In the genomic region with DNA sequence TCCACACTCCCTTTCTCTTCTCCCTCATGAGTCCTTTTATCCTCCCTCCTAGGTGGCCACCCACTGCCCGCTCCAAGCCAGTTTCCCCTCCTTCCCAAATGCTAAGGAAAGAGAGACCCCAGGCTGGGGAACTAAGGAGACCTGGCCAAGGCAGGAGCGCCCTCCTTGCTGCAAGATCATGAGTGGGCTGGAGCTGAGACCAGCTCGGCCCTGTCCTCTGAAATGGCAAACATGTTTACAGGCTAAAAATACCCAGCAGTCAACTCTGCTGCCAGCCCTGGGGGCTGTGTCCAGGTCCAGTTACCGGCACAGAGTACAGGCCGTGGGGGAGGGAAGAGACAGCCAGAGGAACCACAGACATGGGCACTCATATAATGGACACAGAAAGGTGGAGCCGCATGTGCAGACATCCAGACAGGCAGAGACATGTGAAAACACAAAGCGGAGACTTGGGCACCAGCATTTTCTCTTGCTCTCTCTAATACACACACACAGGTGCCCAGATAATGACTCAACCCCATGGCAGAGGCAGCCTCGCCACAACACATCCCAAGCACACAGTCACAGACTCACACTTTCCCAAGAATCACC, we compare ENCODE assay signal across 8 cellular contexts. TPM values are rescaled to one million over a fixed set of nuclear protein-coding genes. Genes with fewer than 3 reads are reported as not detected.
DNase-seq lines count a peak whose midpoint lies in the region; ATAC-seq, FAIRE-seq and TF ChIP-seq lines count a peak whose summit lies in the region.

No MANE protein-coding gene starts in this region.

- H3K4me1 Mint-ChIP-seq in activated naive CD4-positive, alpha-beta T cell treated with anti-CD3 and anti-CD28 coated beads, Interleukin-2, amount 50 U/mL, for 24 hours = peaks cover 73% of the 10 kb centered on the region
- H3K4me1 Mint-ChIP-seq in memory B cell = peaks cover 55% of the 10 kb centered on the region

- H3K9me3 Mint-ChIP-seq in activated naive CD4-positive, alpha-beta T cell treated with anti-CD3 and anti-CD28 coated beads, Interleukin-2, amount 50 U/mL, for 24 hours = no peaks in the 10 kb centered on the region
- H3K9me3 Mint-ChIP-seq in memory B cell = no peaks in the 10 kb centered on the region

- TF ChIP-seq POLR2A in vagina (IDR thresholded peaks at IDR 0.05) = no peak
- TF ChIP-seq POLR2A in GM12892 (IDR thresholded peaks at IDR 0.05; ENCODE audit: low read depth, low read length) = no peak

- no peaks in the 10 kb centered on the region for H3K9me3 ChIP-seq in vagina

- H3K4me3 Mint-ChIP-seq in activated naive CD4-positive, alpha-beta T cell treated with anti-CD3 and anti-CD28 coated beads, Interleukin-2, amount 50 U/mL, for 24 hours = peak overlapping the region; percentile 59
- peak overlapping the region; percentile 86 for H3K4me3 Mint-ChIP-seq in memory B cell

- peak overlapping the region; percentile 100 for H3K27ac ChIP-seq in vagina

- peak overlapping the region; percentile 99 to 100 for H3K4me3 ChIP-seq in vagina

- no peaks in the 10 kb centered on the region for H3K36me3 ChIP-seq in vagina

- peak overlapping the region; percentile 82 for H3K27ac Mint-ChIP-seq in activated naive CD4-positive, alpha-beta T cell treated with anti-CD3 and anti-CD28 coated beads, Interleukin-2, amount 50 U/mL, for 24 hours
- peak overlapping the region; percentile 99 for H3K27ac Mint-ChIP-seq in memory B cell

- no peak for ATAC-seq in memory B cell (ENCODE audit: low read depth)
- ATAC-seq in HG02884 (IDR thresholded peaks at IDR 0.05; ENCODE audit: unreplicated experiment) = no peak

- H3K27me3 Mint-ChIP-seq in activated naive CD4-positive, alpha-beta T cell treated with anti-CD3 and anti-CD28 coated beads, Interleukin-2, amount 50 U/mL, for 24 hours = no peaks in the 10 kb centered on the region
- no peaks in the 10 kb centered on the region for H3K27me3 Mint-ChIP-seq in memory B cell

- no peak for FAIRE-seq in GM12892 (lab: Jason Lieb, UNC)

- H3K27me3 ChIP-seq in vagina = no peaks in the 10 kb centered on the region

- intact Hi-C loops in vagina (cut with DNase I) = no loop called here

- TF ChIP-seq CTCF in vagina (IDR thresholded peaks at IDR 0.05) = no peak

- H3K4me1 ChIP-seq in vagina = peaks cover 76% of the 10 kb centered on the region

- no peaks in the 10 kb centered on the region for H3K36me3 Mint-ChIP-seq in activated naive CD4-positive, alpha-beta T cell treated with anti-CD3 and anti-CD28 coated beads, Interleukin-2, amount 50 U/mL, for 24 hours
- peaks cover 5% of the 10 kb centered on the region for H3K36me3 Mint-ChIP-seq in memory B cell

- no peak for DNase-seq in activated naive CD4-positive, alpha-beta T cell treated with Interleukin-2 at 50 U/mL for 16 hours
- peak; percentile 45 for DNase-seq in dermis blood vessel endothelial cell
- no peak for DNase-seq in memory B cell (ENCODE audit: low spot score in 2 of 2)
- no peak for DNase-seq in vagina (ENCODE audit: extremely low spot score in 2 of 2)
- DNase-seq in NCI-H1694 treated with DMSO at 0.1 percent for 48 hours (lab: John Stamatoyannopoulos, UW) = no peak
- DNase-seq in GM12892 (ENCODE audit: insufficient read length) = no peak

RNA-seq across cellular contexts. Expression of gene AHNAK, which starts 1.2 kb away (rescaled TPM):
- 517 and 766 TPM in 2 replicates for total RNA-seq in dermis blood vessel endothelial cell
- 828 TPM for total RNA-seq in vagina
- polyA plus RNA-seq in GM12892 (2012; ENCODE audit: missing spikeins) = 15.5 TPM

RNA-seq across cellular contexts. Expression of gene EEF1G, which starts 25.9 kb away (rescaled TPM):
- 1,345 and 1,561 TPM in 2 replicates for total RNA-seq in dermis blood vessel endothelial cell
- 1,183 TPM for total RNA-seq in vagina
- polyA plus RNA-seq in GM12892 (2012; ENCODE audit: missing spikeins) = 3,566 TPM

RNA-seq across cellular contexts. Expression of gene TUT1, which starts 43.5 kb away (rescaled TPM):
- total RNA-seq in dermis blood vessel endothelial cell (13.8 and 15.1 TPM in 2 replicates), vagina (12.0 TPM)
- polyA plus RNA-seq in GM12892 (2012; ENCODE audit: missing spikeins) = 13.1 TPM

RNA-seq across cellular contexts. Expression of gene MTA2, which starts 53.9 kb away (rescaled TPM):
- total RNA-seq in dermis blood vessel endothelial cell = 190 and 209 TPM in 2 replicates
- 96.3 TPM for total RNA-seq in vagina
- 111 TPM for polyA plus RNA-seq in GM12892 (2012; ENCODE audit: missing spikeins)
